9 cellular contexts compared by ENCODE assay signal in genomic region chr1:24155011-24155782, GRCh38. TPM values are rescaled to one million over a fixed set of nuclear protein-coding genes. Genes with fewer than 3 reads are reported as not detected.
DNase-seq lines count a peak whose midpoint lies in the region; ATAC-seq and TF ChIP-seq lines count a peak whose summit lies in the region.
"Had no signal": no experiment of that assay in that cellular context is flagged by ENCODE, and none has a peak within 500 bp of the region (broad histone marks: within the 10 kb centered on the region; RNA-seq: fewer than 3 reads in every experiment).

No MANE protein-coding gene starts in this region.

- H3K27me3 ChIP-seq in OCI-LY3 (ENCODE audit: low read depth, low read length) (no peaks in the 10 kb centered on the region), gastrocnemius medialis (no peaks in the 10 kb centered on the region)

- no peak overlapping the region for H2AFZ ChIP-seq in OCI-LY3 (ENCODE audit: low read depth, low read length)

- in situ Hi-C loops in GM13977 (cut with MboI; ENCODE audit: low pct_unique_long_range_greater_than_20kb, low sequenced_read_pairs, unreplicated experiment), result no loop called here
- in situ Hi-C loops in gastrocnemius medialis (cut with MboI; ENCODE audit: low sequenced_read_pairs in 4 of 4), result no loop called here

- TF ChIP-seq POLR2A in gastrocnemius medialis (IDR thresholded peaks at IDR 0.05), result no peak

- H3K36me3 ChIP-seq in OCI-LY3 (replicated peaks; ENCODE audit: low read depth, low read length) (peaks cover 29% of the 10 kb centered on the region), gastrocnemius medialis (no peaks in the 10 kb centered on the region)

- TF ChIP-seq CTCF in GM13977 (IDR thresholded peaks at IDR 0.05; ENCODE audit: extremely low read depth, insufficient read depth, missing control alignments) (peak; percentile 23), OCI-LY3 (IDR thresholded peaks at IDR 0.05; ENCODE audit: low read depth, low read length) (peak; percentile 28; the same call in 1 of the 2 replicates), gastrocnemius medialis (IDR thresholded peaks at IDR 0.05 in 4 of 5, conservative IDR thresholded peaks at IDR 0.05 in 1 of 5) (peak in 1 of 5 experiments; percentile 22)

- ATAC-seq in gastrocnemius medialis, result no peak
- no peak for ATAC-seq in GM21619 (IDR thresholded peaks at IDR 0.05; ENCODE audit: unreplicated experiment)

- peaks cover 3% of the 10 kb centered on the region for H3K36me3 Mint-ChIP-seq in activated CD4-positive, alpha-beta T cell treated with anti-CD3 and anti-CD28 coated beads, Interleukin-2, amount 10 ng/mL, durations not matched to agents 24 days and 14 days (ENCODE audit: low read depth)

- peaks cover 57% of the 10 kb centered on the region for H3K4me1 ChIP-seq in OCI-LY3 (ENCODE audit: low read length)
- peaks cover 13 to 17% of the 10 kb centered on the region in 2 donors for H3K4me1 ChIP-seq in gastrocnemius medialis

- H3K4me2 ChIP-seq in OCI-LY3 (ENCODE audit: low read length), result peak overlapping the region; percentile 62

- no peaks in the 10 kb centered on the region for H3K9me3 Mint-ChIP-seq in activated CD4-positive, alpha-beta T cell treated with anti-CD3 and anti-CD28 coated beads, Interleukin-2, amount 10 ng/mL, durations not matched to agents 24 days and 14 days
- H3K9me3 Mint-ChIP-seq: nephron had no signal

- no peaks in the 10 kb centered on the region for H4K20me1 ChIP-seq in OCI-LY3 (ENCODE audit: insufficient read depth, low read length)

- peak overlapping the region; percentile 72 for H3K27ac ChIP-seq in OCI-LY3 (ENCODE audit: low read length)
- no peak overlapping the region for H3K27ac ChIP-seq in gastrocnemius medialis

- H3K4me3 ChIP-seq in OCI-LY3 (ENCODE audit: low read length), result peak overlapping the region; percentile 14
- H3K4me3 ChIP-seq in gastrocnemius medialis, result no peak overlapping the region

- H3K4me3 Mint-ChIP-seq in activated CD4-positive, alpha-beta T cell treated with anti-CD3 and anti-CD28 coated beads, Interleukin-2, amount 10 ng/mL, durations not matched to agents 24 days and 14 days, result no peak overlapping the region
- H3K4me3 Mint-ChIP-seq: nephron had no signal

- peak overlapping the region; percentile 16; the same call in 1 of the 2 replicates for H3K9ac ChIP-seq in OCI-LY3 (ENCODE audit: low read length)

- H3K79me2 ChIP-seq in OCI-LY3 (ENCODE audit: low read length), result no peaks in the 10 kb centered on the region

- H3K27me3 Mint-ChIP-seq in activated CD4-positive, alpha-beta T cell treated with anti-CD3 and anti-CD28 coated beads, Interleukin-2, amount 10 ng/mL, durations not matched to agents 24 days and 14 days, result peaks cover 25% of the 10 kb centered on the region

- H3K27ac Mint-ChIP-seq in activated CD4-positive, alpha-beta T cell treated with anti-CD3 and anti-CD28 coated beads, Interleukin-2, amount 10 ng/mL, durations not matched to agents 24 days and 14 days, result no peak overlapping the region
- H3K27ac Mint-ChIP-seq: nephron had no signal

- peaks cover 10% of the 10 kb centered on the region for H3K4me1 Mint-ChIP-seq in activated CD4-positive, alpha-beta T cell treated with anti-CD3 and anti-CD28 coated beads, Interleukin-2, amount 10 ng/mL, durations not matched to agents 24 days and 14 days

- DNase-seq in COR-L47 (lab: John Stamatoyannopoulos, UW) (peak; percentile 68), GM13977 (ENCODE audit: low spot score) (peak; percentile 59), iPS-NIHi7 (ENCODE audit: extremely low spot score) (peak; percentile 52), amygdala (lab: John Stamatoyannopoulos, UW) (no peak), gastrocnemius medialis (no peak)
- DNase-seq in activated CD4-positive, alpha-beta T cell treated with anti-CD3 and anti-CD28 coated beads, Interleukin-2, amount 10 ng/mL, durations not matched to agents 24 days and 14 days, result no peak

- H3K9me3 ChIP-seq in OCI-LY3 (ENCODE audit: insufficient read depth, low read length), result no peaks in the 10 kb centered on the region
- no peaks in the 10 kb centered on the region for H3K9me3 ChIP-seq in gastrocnemius medialis

- intact Hi-C loops in gastrocnemius medialis (cut with DNase I; ENCODE audit: low total_unique reads), result no loop called here
- intact Hi-C loops in activated CD4-positive, alpha-beta T cell treated with anti-CD3 and anti-CD28 coated beads, Interleukin-2, amount 10 ng/mL, durations not matched to agents 24 days and 14 days (cut with micrococcal nuclease), result no loop called here

RNA-seq across cellular contexts. Expression of gene IL22RA1, which starts 12.3 kb away (rescaled TPM):
- total RNA-seq in gastrocnemius medialis, result under 1 TPM in 1 of 4 donors, not detected in 3; 0.36 TPM
- not detected in 2 replicates for total RNA-seq in activated CD4-positive, alpha-beta T cell treated with anti-CD3 and anti-CD28 coated beads, Interleukin-2, amount 10 ng/mL, durations not matched to agents 24 days and 14 days

RNA-seq across cellular contexts. Expression of gene IFNLR1, which starts 31.9 kb away (rescaled TPM):
- 1 to 10 TPM; 2.0 to 7.4 (median 5.0) TPM for total RNA-seq in gastrocnemius medialis
- total RNA-seq in activated CD4-positive, alpha-beta T cell treated with anti-CD3 and anti-CD28 coated beads, Interleukin-2, amount 10 ng/mL, durations not matched to agents 24 days and 14 days, result 5.3 and 5.6 TPM in 2 replicates

RNA-seq across cellular contexts. Expression of gene MYOM3, which starts 43.3 kb away (rescaled TPM):
- 100 to 1,000 TPM; 114 to 266 (median 184) TPM for total RNA-seq in gastrocnemius medialis
- not detected in 2 replicates for total RNA-seq in activated CD4-positive, alpha-beta T cell treated with anti-CD3 and anti-CD28 coated beads, Interleukin-2, amount 10 ng/mL, durations not matched to agents 24 days and 14 days

Comparison
In these comparisons a context has a peak if more than half of its experiments do, and no peak if none do; other contexts are left out.
1. DNase-seq: peak in COR-L47 (single experiment), GM13977 (single experiment) and iPS-NIHi7 (single experiment); none in amygdala (0 of 56), gastrocnemius medialis (0 of 2) and activated CD4-positive, alpha-beta T cell treated with anti-CD3 and anti-CD28 coated beads, Interleukin-2, amount 10 ng/mL, durations not matched to agents 24 days and 14 days (single experiment).
2. RNA of gene MYOM3, which starts 43.3 kb away (total RNA-seq): 114 to 266 TPM in gastrocnemius medialis; not detected in activated CD4-positive, alpha-beta T cell treated with anti-CD3 and anti-CD28 coated beads, Interleukin-2, amount 10 ng/mL, durations not matched to agents 24 days and 14 days; every median in the first group is over 100 times any median in the second.